In genomic region chr12:57846285-57846576, GRCh38 we compare ENCODE assay signal across 8 cellular contexts. TPM values are rescaled to one million over a fixed set of nuclear protein-coding genes. Genes with fewer than 3 reads are reported as not detected.
DNase-seq lines count a peak whose midpoint lies in the region; ATAC-seq and TF ChIP-seq lines count a peak whose summit lies in the region.

No MANE protein-coding gene starts in this region.

- ATAC-seq in HG02763 (IDR thresholded peaks at IDR 0.05; ENCODE audit: unreplicated experiment) (peak; percentile 3), T-helper 17 cell (peak; percentile 21)

- peak overlapping the region; percentile 93 for H3K4ac ChIP-seq in trophoblast cell (ENCODE audit: low read depth, low read length)

- H2BK12ac ChIP-seq in trophoblast cell (ENCODE audit: low read length), result peak overlapping the region; percentile 51

- H3K14ac ChIP-seq in trophoblast cell (ENCODE audit: low read length), result peak overlapping the region; percentile 85

- H3K9me3 ChIP-seq in T-helper 17 cell (ENCODE audit: control insufficient read depth, low read length, poor library complexity, severe bottlenecking) (no peaks in the 10 kb centered on the region), fibroblast of lung (ENCODE audit: control insufficient read depth, insufficient read depth, low read depth, low read length) (no peaks in the 10 kb centered on the region), trophoblast cell (ENCODE audit: insufficient read depth, low read depth, low read length) (peaks cover 2% of the 10 kb centered on the region)

- H3K36me3 Mint-ChIP-seq in T-helper 17 cell (ENCODE audit: low read depth), result no peaks in the 10 kb centered on the region

- peaks cover 4% of the 10 kb centered on the region for H4K20me1 ChIP-seq in fibroblast of lung (ENCODE audit: control insufficient read depth, extremely low read depth, insufficient read depth, low read length)

- peak overlapping the region; percentile 98 for H3K27ac Mint-ChIP-seq in T-helper 17 cell

- intact Hi-C loops in posterior vena cava (cut with DNase I), result no loop called here

- H3K9ac ChIP-seq in fibroblast of lung (ENCODE audit: insufficient read depth, low read length), result peak overlapping the region; percentile 96
- peak overlapping the region; percentile 78 for H3K9ac ChIP-seq in trophoblast cell (ENCODE audit: low read length)

- peak overlapping the region; percentile 88 for H2BK120ac ChIP-seq in trophoblast cell (ENCODE audit: insufficient read depth, low read length, poor library complexity)

- no peaks in the 10 kb centered on the region for H3K27me3 Mint-ChIP-seq in T-helper 17 cell

- DNase-seq in GM13976 (ENCODE audit: low spot score) (peak; percentile 46), T-helper 17 cell (no peak), fibroblast of lung (ENCODE audit: low read depth in 2 of 2) (no peak), trophoblast cell (no peak), cerebellar nuclear complex (lab: John Stamatoyannopoulos, UW) (no peak), DMS153 treated with DMSO at 0.1 percent for 48 hours (lab: John Stamatoyannopoulos, UW; ENCODE audit: unreplicated experiment) (no peak), posterior vena cava (ENCODE audit: low spot score) (no peak)

- peaks cover 15% of the 10 kb centered on the region for H3K79me1 ChIP-seq in trophoblast cell (ENCODE audit: low read length)

- WGBS in trophoblast cell (ENCODE audit: extremely low coverage, insufficient coverage, insufficient read length), result no CpG with 5 or more reads among the region's 26 CpGs

- H3K4me3 ChIP-seq in fibroblast of lung (replicated peaks in 1 of 4; ENCODE audit: control extremely low read depth in 1 of 4, insufficient read depth in 1 of 4, low read depth in 3 of 4, low read length in 4 of 4) (peak overlapping the region; percentile 59 to 98 (median 90)), trophoblast cell (ENCODE audit: low read depth, low read length) (peak overlapping the region; percentile 90)

- H4K12ac ChIP-seq in trophoblast cell (ENCODE audit: low read depth, low read length), result peak overlapping the region; percentile 79

- H3K27ac ChIP-seq in fibroblast of lung (ENCODE audit: insufficient read depth, low read length), result peak overlapping the region; percentile 95
- H3K27ac ChIP-seq in trophoblast cell (ENCODE audit: low read depth, low read length), result peak overlapping the region; percentile 96

- H2AFZ ChIP-seq in fibroblast of lung (ENCODE audit: low read length) (no peak overlapping the region), trophoblast cell (ENCODE audit: insufficient read depth, low read length, poor library complexity) (peak overlapping the region; percentile 98)

- H3K36me3 ChIP-seq in fibroblast of lung (ENCODE audit: control insufficient read depth, insufficient read depth, low read length), result no peaks in the 10 kb centered on the region
- no peaks in the 10 kb centered on the region for H3K36me3 ChIP-seq in trophoblast cell (ENCODE audit: control insufficient read depth in 1 of 2, insufficient read depth in 2 of 2, low read length in 2 of 2)

- H3K4me1 ChIP-seq in fibroblast of lung (ENCODE audit: control insufficient read depth, extremely low read depth, insufficient read depth, low read length) (peaks cover 19% of the 10 kb centered on the region), trophoblast cell (ENCODE audit: control insufficient read depth in 1 of 2, insufficient read depth in 2 of 2, low read length in 2 of 2) (peaks cover 9 to 10% of the 10 kb centered on the region in 2 experiments)

- in situ Hi-C loops in GM13976 (cut with MboI; ENCODE audit: low sequenced_read_pairs, unreplicated experiment), result no loop called here

- H3K4me1 Mint-ChIP-seq in T-helper 17 cell, result peaks cover 39% of the 10 kb centered on the region

- H2BK5ac ChIP-seq in trophoblast cell (ENCODE audit: low read depth, low read length, poor library complexity), result peak overlapping the region; percentile 75

- H3K27me3 ChIP-seq in fibroblast of lung (ENCODE audit: control insufficient read depth, insufficient read depth, low read length) (no peaks in the 10 kb centered on the region), trophoblast cell (ENCODE audit: insufficient read depth, low read length) (no peaks in the 10 kb centered on the region)

- peak overlapping the region; percentile 90 for H3K4me3 Mint-ChIP-seq in T-helper 17 cell

- H3K79me2 ChIP-seq in fibroblast of lung (ENCODE audit: control insufficient read depth, insufficient read depth, low read length), result peaks cover 52% of the 10 kb centered on the region
- peaks cover 14% of the 10 kb centered on the region for H3K79me2 ChIP-seq in trophoblast cell (ENCODE audit: control insufficient read depth, insufficient read depth, low read length, poor library complexity)

- peak overlapping the region; percentile 86 for H4K91ac ChIP-seq in trophoblast cell (ENCODE audit: low read depth, low read length)

- H3K18ac ChIP-seq in trophoblast cell (ENCODE audit: low read length), result peak overlapping the region; percentile 91

- H3K4me2 ChIP-seq in fibroblast of lung (ENCODE audit: extremely low read depth, insufficient read depth, low read length) (peak overlapping the region; percentile 3), trophoblast cell (ENCODE audit: low read length) (peak overlapping the region; percentile 86)

- TF ChIP-seq CTCF in GM13976 (IDR thresholded peaks at IDR 0.05; ENCODE audit: borderline replicate concordance, control extremely low read depth, extremely low read depth, insufficient read depth, missing control alignments) (no peak), fibroblast of lung (conservative IDR thresholded peaks at IDR 0.05 in 1 of 2, IDR thresholded peaks at IDR 0.05 in 1 of 2; ENCODE audit: low read depth in 1 of 2, low read length in 2 of 2) (no peak)

- peak overlapping the region; percentile 31 for H4K8ac ChIP-seq in trophoblast cell (ENCODE audit: low read depth, low read length)

- H3K23ac ChIP-seq in trophoblast cell (ENCODE audit: low read length), result no peak overlapping the region

- H2AK5ac ChIP-seq in trophoblast cell (ENCODE audit: low read length), result peak overlapping the region; percentile 71

RNA-seq across cellular contexts. Expression of gene CTDSP2, which starts 0.3 kb away (rescaled TPM):
- total RNA-seq in T-helper 17 cell, result 100 to 1,000 TPM; 114 to 132 TPM
- 87.8 and 92.0 TPM in 2 replicates for total RNA-seq in fibroblast of lung
- polyA plus RNA-seq in fibroblast of lung, result 199 and 208 TPM in 2 replicates
- polyA plus RNA-seq in fibroblast of lung (2012), result 130 and 165 TPM in 2 replicates
- 481 and 517 TPM in 2 replicates for polyA minus RNA-seq in fibroblast of lung (ENCODE audit: low replicate concordance)
- polyA plus RNA-seq in trophoblast cell (2013), result 36.3 and 38.7 TPM in 2 replicates
- total RNA-seq in posterior vena cava, result 100 to 1,000 TPM; 135 to 138 TPM

RNA-seq across cellular contexts. Expression of gene AVIL, which starts 27.7 kb away (rescaled TPM):
- total RNA-seq in T-helper 17 cell (1 to 10 TPM; 1.3 to 1.4 TPM), fibroblast of lung (2.8 and 7.1 TPM in 2 replicates), posterior vena cava (1 to 10 TPM; 5.6 to 6.3 TPM)
- polyA plus RNA-seq in fibroblast of lung, result 1.1 and 2.2 TPM in 2 replicates
- 0.96 and 1.9 TPM in 2 replicates for polyA plus RNA-seq in fibroblast of lung (2012)
- polyA minus RNA-seq in fibroblast of lung (ENCODE audit: low replicate concordance), result 2.4 TPM in 1 of 2 replicates, not detected in the other
- polyA plus RNA-seq in trophoblast cell (2013), result 0.52 and 0.64 TPM in 2 replicates
